Comparison of ENCODE assay signal across 24 cellular contexts in genomic region chr5:59988396-59988795, GRCh38.
DNase-seq lines count a peak whose midpoint lies in the region; ATAC-seq, FAIRE-seq and TF ChIP-seq lines count a peak whose summit lies in the region.
"Had no signal": no experiment of that assay in that cellular context is flagged by ENCODE, and none has a peak within 500 bp of the region (broad histone marks: within the 10 kb centered on the region; RNA-seq: fewer than 3 reads in every experiment).

No MANE protein-coding gene starts in this region.

- POLR2A ChIA-PET in HEK293T (lab: Yijun Ruan, JAX) = no interaction called here

- no peaks in the 10 kb centered on the region for H3K27me3 Mint-ChIP-seq in T-helper 2 cell treated with Interferon-gamma antibody and Interleukin-4, amounts not matched to agents 5 μg/mL and 100 μg/mL, for 36 hours (ENCODE audit: low read depth)
- H3K27me3 Mint-ChIP-seq: CD4-positive, CD25-positive, alpha-beta regulatory T cell had no signal

- H3K9me3 Mint-ChIP-seq in T-helper 2 cell treated with Interferon-gamma antibody and Interleukin-4, amounts not matched to agents 5 μg/mL and 100 μg/mL, for 36 hours = no peaks in the 10 kb centered on the region

- no peak overlapping the region for H3K27ac Mint-ChIP-seq in T-helper 2 cell treated with Interferon-gamma antibody and Interleukin-4, amounts not matched to agents 5 μg/mL and 100 μg/mL, for 36 hours
- H3K27ac Mint-ChIP-seq: CD4-positive, CD25-positive, alpha-beta regulatory T cell had no signal

- no peaks in the 10 kb centered on the region for H3K36me3 Mint-ChIP-seq in T-helper 2 cell treated with Interferon-gamma antibody and Interleukin-4, amounts not matched to agents 5 μg/mL and 100 μg/mL, for 36 hours (ENCODE audit: low read depth)
- H3K36me3 Mint-ChIP-seq: CD4-positive, CD25-positive, alpha-beta regulatory T cell had no signal

- no peaks in the 10 kb centered on the region for H3K4me1 Mint-ChIP-seq in T-helper 2 cell treated with Interferon-gamma antibody and Interleukin-4, amounts not matched to agents 5 μg/mL and 100 μg/mL, for 36 hours (ENCODE audit: low read depth)
- H3K4me1 Mint-ChIP-seq: CD4-positive, CD25-positive, alpha-beta regulatory T cell had no signal

- DNase-seq in Kasumi-1 (lab: John Stamatoyannopoulos, UW) = peak; percentile 78 to 91
- peak; percentile 94 for DNase-seq in NOMO-1 treated with DMSO at 0.1 percent for 48 hours (lab: John Stamatoyannopoulos, UW; ENCODE audit: unreplicated experiment)
- DNase-seq in SKM-1 (lab: John Stamatoyannopoulos, UW; ENCODE audit: unreplicated experiment) = peak; percentile 1
- no peak for DNase-seq in D721Med (ENCODE audit: insufficient read length, low spot score)
- DNase-seq in HEK293T (ENCODE audit: extremely low spot score) = no peak
- DNase-seq in T-helper 2 cell treated with Interferon-gamma antibody and Interleukin-4, amounts not matched to agents 5 μg/mL and 100 μg/mL, for 36 hours (ENCODE audit: low spot score) = no peak
- DNase-seq: BE2C; CD4-positive, CD25-positive, alpha-beta regulatory T cell; DMS79; MM.1S; NCI-H1694; NCI-H2081; NCI-H2171; NCI-H345; NCI-H524; NCI-H774; NK-92 treated with Interleukin-12 subunit alpha and Interleukin-12 subunit beta, amount 100 ng/mL, for 24 hours; PC-9; RPMI8226; SHP77; SK-N-SH; T-helper 1 cell had no signal

- no peak overlapping the region for H3K4me3 Mint-ChIP-seq in T-helper 2 cell treated with Interferon-gamma antibody and Interleukin-4, amounts not matched to agents 5 μg/mL and 100 μg/mL, for 36 hours
- H3K4me3 Mint-ChIP-seq: CD4-positive, CD25-positive, alpha-beta regulatory T cell had no signal

- FAIRE-seq in D721Med (lab: Jason Lieb, UNC) = no peak
- FAIRE-seq: GM12878 had no signal

- ATAC-seq in GM21526 (IDR thresholded peaks at IDR 0.05; ENCODE audit: low FRiP score, unreplicated experiment) = no peak
- ATAC-seq: GM12878 had no signal

- no peak for TF ChIP-seq CTCF in D721Med (IDR thresholded peaks at IDR 0.05; ENCODE audit: insufficient read depth, missing control alignments)

- CTCF ChIA-PET in HEK293T (lab: Yijun Ruan, JAX) = no interaction called here

TF ChIP-seq in HEK293T, 16 proteins besides CTCF, POLR2A, EP300 and RAD21:
- TF ChIP-seq NFRKB (IDR thresholded peaks at IDR 0.05) (no peak), BHLHE40 (IDR thresholded peaks at IDR 0.05; ENCODE audit: borderline replicate concordance) (no peak)
TF ChIP-seq in HEK293T: peak in this region for 0.

Comparison
In these comparisons a context has a peak if more than half of its experiments do, and no peak if none do; other contexts are left out.
1. DNase-seq: peak in Kasumi-1 (2 of 2), NOMO-1 treated with DMSO at 0.1 percent for 48 hours (single experiment) and SKM-1 (single experiment); none in D721Med (single experiment), HEK293T (single experiment) and T-helper 2 cell treated with Interferon-gamma antibody and Interleukin-4, amounts not matched to agents 5 μg/mL and 100 μg/mL, for 36 hours (single experiment).